ENCODE assay signal across 1 cellular context in genomic region chr2:86216577-86217555, GRCh38.
TF ChIP-seq lines count a peak whose summit lies in the region.

No MANE protein-coding gene starts in this region.

TF ChIP-seq in K562, 482 proteins besides CTCF, POLR2A, EP300 and RAD21 (continued from another document and continues in another):
- TF ChIP-seq ID3 (CRISPR knock-in tag; IDR thresholded peaks at IDR 0.05) (no peak), ID3 (tag; IDR thresholded peaks at IDR 0.05) (peak; percentile 67), JUND (IDR thresholded peaks at IDR 0.05; ENCODE audit: borderline replicate concordance, low read depth, low read length) (peak; percentile 71), JUND (tag; IDR thresholded peaks at IDR 0.05; ENCODE audit: borderline replicate concordance, low read depth, low read length) (no peak; the same call in 1 of the 3 replicates), CREB5 (CRISPR knock-in tag; IDR thresholded peaks at IDR 0.05) (no peak), PRPF4 (IDR thresholded peaks at IDR 0.05; ENCODE audit: insufficient read depth, low read depth, low read length, poor library complexity, severe bottlenecking) (no peak), MECOM (CRISPR knock-in tag; IDR thresholded peaks at IDR 0.05) (no peak), NR3C1 (CRISPR knock-in tag; IDR thresholded peaks at IDR 0.05) (no peak), KLF1 (tag; IDR thresholded peaks at IDR 0.05) (no peak), PBX2 (CRISPR knock-in tag; IDR thresholded peaks at IDR 0.05; ENCODE audit: low read depth) (no peak), PBX2 (tag; conservative IDR thresholded peaks at IDR 0.05; ENCODE audit: low read depth) (0 out of 2 replicates have a peak, but pooled peaks have one; percentile 30), GTF2A2 (tag; IDR thresholded peaks at IDR 0.05) (no peak), ZNF586 (CRISPR knock-in tag; conservative IDR thresholded peaks at IDR 0.05) (no peak), PML (IDR thresholded peaks at IDR 0.05; ENCODE audit: low read length) (peak; percentile 46; the same call in 1 of the 2 replicates), E2F6 (IDR thresholded peaks at IDR 0.05; ENCODE audit: borderline replicate concordance in 1 of 2, extremely low read depth in 1 of 2, insufficient read depth in 1 of 2, insufficient read length in 1 of 2, low read depth in 1 of 2, low read length in 1 of 2, poor library complexity in 1 of 2, severe bottlenecking in 1 of 2) (no peak), ZBTB34 (CRISPR knock-in tag; IDR thresholded peaks at IDR 0.05) (no peak), ZNF785 (CRISPR knock-in tag; IDR thresholded peaks at IDR 0.05) (no peak), ZNF24 (IDR thresholded peaks at IDR 0.05) (no peak), SMAD1 (IDR thresholded peaks at IDR 0.05; ENCODE audit: low read depth, low read length, partially characterized antibody) (no peak), HDAC3 (IDR thresholded peaks at IDR 0.05; ENCODE audit: borderline replicate concordance, partially characterized antibody) (peak; percentile 27), JUNB (CRISPR knock-in tag; conservative IDR thresholded peaks at IDR 0.05) (no peak), ARID1B (IDR thresholded peaks at IDR 0.05) (peak; percentile 84), ARID2 (IDR thresholded peaks at IDR 0.05) (no peak), KAT7 (CRISPR knock-in tag; IDR thresholded peaks at IDR 0.05; ENCODE audit: borderline replicate concordance) (no peak), TFAM (CRISPR knock-in tag; conservative IDR thresholded peaks at IDR 0.05) (no peak), HCFC1 (IDR thresholded peaks at IDR 0.05; ENCODE audit: low read depth, low read length) (no peak), NUFIP1 (IDR thresholded peaks at IDR 0.05; ENCODE audit: partially characterized antibody) (no peak), ZNF561 (CRISPR knock-in tag; conservative IDR thresholded peaks at IDR 0.05) (no peak), ATF1 (CRISPR knock-in tag; IDR thresholded peaks at IDR 0.05) (no peak), ATF1 (tag; IDR thresholded peaks at IDR 0.05) (no peak), ZNF592 (IDR thresholded peaks at IDR 0.05) (peak; percentile 66; the same call in 1 of the 2 replicates), ZFX (CRISPR knock-in tag; IDR thresholded peaks at IDR 0.05) (no peak), PHF20 (IDR thresholded peaks at IDR 0.05; ENCODE audit: partially characterized antibody) (no peak), ARID4B (CRISPR knock-in tag; IDR thresholded peaks at IDR 0.05) (no peak), IRF9 (tag; IDR thresholded peaks at IDR 0.05) (no peak), CBFA2T3 (IDR thresholded peaks at IDR 0.05) (peak; percentile 90), CBX5 (IDR thresholded peaks at IDR 0.05; ENCODE audit: borderline replicate concordance, low read depth) (no peak)
